Comparison of ENCODE assay signal across 8 cellular contexts in the genomic region with DNA sequence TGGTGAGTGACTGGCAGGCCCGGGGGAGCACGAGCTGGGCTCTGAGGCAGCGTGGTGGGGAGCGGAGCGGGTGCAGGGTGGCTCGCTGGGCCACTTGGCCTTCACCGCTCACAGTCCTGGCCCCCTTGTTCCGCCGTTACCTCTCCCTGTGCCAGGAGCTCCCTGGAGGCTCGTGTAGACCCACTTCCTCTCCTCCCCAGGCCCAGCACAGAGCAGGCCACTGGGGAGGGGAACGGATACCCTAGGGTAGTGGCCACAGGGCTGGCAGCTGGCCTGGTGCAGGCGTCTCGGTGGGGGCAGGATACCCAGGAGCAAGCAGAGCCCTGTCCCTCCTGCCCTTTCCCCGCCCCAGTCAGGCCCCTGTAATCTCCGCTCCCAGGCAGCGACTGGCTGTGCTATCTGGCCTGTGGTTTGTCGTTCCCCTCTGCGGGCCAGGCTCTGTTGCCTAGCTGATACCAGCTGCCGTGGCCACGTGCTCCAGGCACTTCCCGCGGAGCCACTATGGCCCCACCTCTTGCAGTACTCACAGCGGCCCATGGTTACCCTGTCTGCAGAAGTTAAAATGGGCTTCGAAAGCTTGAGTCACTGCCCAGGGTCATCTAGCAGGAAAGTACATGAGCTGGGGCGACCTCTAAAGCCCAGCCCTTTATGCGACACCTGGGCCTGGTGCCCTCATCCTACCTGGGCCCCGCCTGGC. TPM values are rescaled to one million over a fixed set of nuclear protein-coding genes. Genes with fewer than 3 reads are reported as not detected.
DNase-seq lines count a peak whose midpoint lies in the region; ATAC-seq and TF ChIP-seq lines count a peak whose summit lies in the region.

No MANE protein-coding gene starts in this region.

- H3K79me2 ChIP-seq in hepatocyte = no peaks in the 10 kb centered on the region
- H3K79me2 ChIP-seq in PC-3 (ENCODE audit: low read length) = no peaks in the 10 kb centered on the region

- WGBS in hepatocyte (ENCODE audit: low lambda C conversion rate, missing lambda C conversion rate) = 84% methylated on average over 25 of the region's 27 CpGs

- POLR2A ChIA-PET in PC-3 (lab: Charles Lee; ENCODE audit: unreplicated experiment) = no interaction called here

- H4K20me1 ChIP-seq in hepatocyte (ENCODE audit: insufficient read depth, poor library complexity, severe bottlenecking) (no peaks in the 10 kb centered on the region), PC-3 (ENCODE audit: low read length) (no peaks in the 10 kb centered on the region)

- H3K9me3 ChIP-seq in hepatocyte (ENCODE audit: low read depth) (no peaks in the 10 kb centered on the region), PC-3 (ENCODE audit: low read length) (no peaks in the 10 kb centered on the region)

- peak; percentile 63 for DNase-seq in GM19238 (ENCODE audit: insufficient read length, low spot score)
- DNase-seq in NCI-H82 treated with DMSO at 0.1 percent for 48 hours (lab: John Stamatoyannopoulos, UW; ENCODE audit: unreplicated experiment) = peak; percentile 6
- DNase-seq in activated T-helper 1 cell treated with Interleukin-2 at 50 U/mL for 16 hours (ENCODE audit: low read depth) = peak; percentile 29
- peak; percentile 54 for DNase-seq in hepatocyte (ENCODE audit: low spot score)
- DNase-seq in stimulated activated CD4-positive, alpha-beta T cell treated with anti-CD3 and anti-CD28 coated beads, TNF-alpha, amount 100 ng/mL, for 1 hour (ENCODE audit: low read depth in 3 of 3, low spot score in 1 of 3) = peak; percentile 18 to 22 (median 21)
- DNase-seq in PC-3 = no peak
- no peak for DNase-seq in DMS53 treated with DMSO at 0.1 percent for 48 hours (lab: John Stamatoyannopoulos, UW; ENCODE audit: unreplicated experiment)
- DNase-seq in NCI-H146 (lab: John Stamatoyannopoulos, UW) = no peak

- TF ChIP-seq CTCF in hepatocyte (IDR thresholded peaks at IDR 0.05; ENCODE audit: poor library complexity) = no peak
- no peak for TF ChIP-seq CTCF in PC-3 (conservative IDR thresholded peaks at IDR 0.05; ENCODE audit: low read depth, low read length)

- no peaks in the 10 kb centered on the region for H3K36me3 ChIP-seq in hepatocyte (replicated peaks; ENCODE audit: insufficient read depth, low read depth)
- H3K36me3 ChIP-seq in PC-3 (ENCODE audit: low read depth, low read length) = no peaks in the 10 kb centered on the region

- no TSS peak for BruUV-seq in PC-3 (replicated peaks; lab: Mats Ljungman, UMichigan)

- H3F3A ChIP-seq in PC-3 (ENCODE audit: low read length, unreplicated experiment) = no peaks in the 10 kb centered on the region

- no peaks in the 10 kb centered on the region for H3K9me2 ChIP-seq in hepatocyte (replicated peaks; ENCODE audit: insufficient read depth)
- no peaks in the 10 kb centered on the region for H3K9me2 ChIP-seq in PC-3 (replicated peaks; ENCODE audit: low read length)

- CTCF ChIA-PET in PC-3 (lab: Charles Lee) = no interaction called here

- intact Hi-C loops in PC-3 (cut with micrococcal nuclease) = no loop called here

- H3K4me1 ChIP-seq in hepatocyte (ENCODE audit: insufficient read depth) = no peaks in the 10 kb centered on the region
- no peaks in the 10 kb centered on the region for H3K4me1 ChIP-seq in PC-3 (ENCODE audit: insufficient read depth, low read length)

- H2AFZ ChIP-seq in hepatocyte = no peak overlapping the region
- H2AFZ ChIP-seq in PC-3 (ENCODE audit: low read length) = no peak overlapping the region

- no peak overlapping the region for H3K9ac ChIP-seq in PC-3 (ENCODE audit: low read length)

- no peak for ATAC-seq in PC-3

- H3K4me3 ChIP-seq in hepatocyte = no peak overlapping the region
- no peak overlapping the region for H3K4me3 ChIP-seq in PC-3 (ENCODE audit: low read length)

- H3K27me3 ChIP-seq in hepatocyte (no peaks in the 10 kb centered on the region), PC-3 (ENCODE audit: low read length) (no peaks in the 10 kb centered on the region)

- H3K27ac ChIP-seq in hepatocyte (no peak overlapping the region), PC-3 (ENCODE audit: low read length) (no peak overlapping the region)

- no peak overlapping the region for H3K4me2 ChIP-seq in hepatocyte
- H3K4me2 ChIP-seq in PC-3 (ENCODE audit: low read length) = no peak overlapping the region

RNA-seq across cellular contexts. Expression of a gene that starts 11.6 kb away (rescaled TPM):
- total RNA-seq in hepatocyte = 16.2 and 23.8 TPM in 2 replicates
- 17.2 and 20.6 TPM in 2 replicates for polyA plus RNA-seq in hepatocyte
- 27.3 and 37.1 TPM in 2 replicates for total RNA-seq in PC-3 (2014; rRNA removed)

RNA-seq across cellular contexts. Expression of a gene that starts 32.9 kb away (rescaled TPM):
- total RNA-seq in hepatocyte (16.8 and 29.5 TPM in 2 replicates), PC-3 (2014; rRNA removed) (29.6 TPM in 2 replicates)
- 23.4 and 33.3 TPM in 2 replicates for polyA plus RNA-seq in hepatocyte

RNA-seq across cellular contexts. Expression of a gene that starts 41.1 kb away (rescaled TPM):
- total RNA-seq in hepatocyte (68.3 and 85.4 TPM in 2 replicates), PC-3 (2014; rRNA removed) (44.1 and 60.4 TPM in 2 replicates)
- polyA plus RNA-seq in hepatocyte = 124 and 189 TPM in 2 replicates

RNA-seq across cellular contexts. Expression of a gene that starts 41.3 kb away (rescaled TPM):
- total RNA-seq in hepatocyte = 39.3 and 40.4 TPM in 2 replicates
- polyA plus RNA-seq in hepatocyte = 59.4 and 64.6 TPM in 2 replicates
- 12.8 and 16.1 TPM in 2 replicates for total RNA-seq in PC-3 (2014; rRNA removed)

RNA-seq across cellular contexts. Expression of a gene that starts 41.9 kb away (rescaled TPM):
- total RNA-seq in hepatocyte (72.3 and 72.4 TPM in 2 replicates), PC-3 (2014; rRNA removed) (138 and 154 TPM in 2 replicates)
- polyA plus RNA-seq in hepatocyte = 55.3 and 60.9 TPM in 2 replicates

Comparison
In these comparisons a context has a peak if more than half of its experiments do, and no peak if none do; other contexts are left out.
1. DNase-seq: peak in GM19238 (single experiment), NCI-H82 treated with DMSO at 0.1 percent for 48 hours (single experiment), activated T-helper 1 cell treated with Interleukin-2 at 50 U/mL for 16 hours (single experiment), hepatocyte (single experiment) and stimulated activated CD4-positive, alpha-beta T cell treated with anti-CD3 and anti-CD28 coated beads, TNF-alpha, amount 100 ng/mL, for 1 hour (3 of 3); none in PC-3 (single experiment), DMS53 treated with DMSO at 0.1 percent for 48 hours (single experiment) and NCI-H146 (single experiment).